In genomic region chr4:42359686-42360085, GRCh38 we compare ENCODE assay signal across 1 cellular context.
TF ChIP-seq lines count a peak whose summit lies in the region.

No MANE protein-coding gene starts in this region.

TF ChIP-seq in IMR-90, 13 proteins besides CTCF, POLR2A, EP300 and RAD21:
- TF ChIP-seq MXI1 (IDR thresholded peaks at IDR 0.05; ENCODE audit: borderline replicate concordance, low read depth, low read length) (no peak), FOS (IDR thresholded peaks at IDR 0.05; ENCODE audit: low read depth, low read length) (no peak), NFE2L2 (IDR thresholded peaks at IDR 0.05; ENCODE audit: low read depth, low read length) (no peak), BHLHE40 (IDR thresholded peaks at IDR 0.05; ENCODE audit: low read depth, low read length) (no peak), MAZ (IDR thresholded peaks at IDR 0.05; ENCODE audit: borderline replicate concordance, low read depth, low read length) (no peak), SMC3 (IDR thresholded peaks at IDR 0.05; ENCODE audit: low read depth, low read length) (no peak), MAFK (IDR thresholded peaks at IDR 0.05; ENCODE audit: low read depth, low read length) (no peak)
